In the genomic region with DNA sequence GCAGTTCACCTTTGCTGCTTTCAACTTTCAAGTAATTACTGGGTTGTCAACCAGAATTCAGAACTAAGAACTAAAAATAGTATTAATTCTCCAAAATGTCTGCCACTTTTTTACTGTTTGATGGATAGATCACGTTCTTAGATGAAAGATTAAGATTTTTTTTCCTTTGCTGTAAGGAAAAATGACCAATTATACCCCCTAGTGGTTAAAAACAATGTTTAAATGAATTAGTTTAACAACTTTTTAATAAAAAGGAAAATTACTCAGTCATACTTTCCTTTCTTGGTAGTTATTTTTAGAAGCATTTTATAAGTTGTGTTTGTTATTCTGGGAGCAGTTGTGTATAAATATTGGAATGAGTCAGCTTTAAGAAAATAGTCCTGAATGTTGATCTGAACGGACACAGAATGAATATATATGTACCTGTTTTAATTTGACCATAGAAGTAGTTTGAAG, we compare ENCODE assay signal across 8 cellular contexts. TPM values are rescaled to one million over a fixed set of nuclear protein-coding genes. Genes with fewer than 3 reads are reported as not detected.
DNase-seq lines count a peak whose midpoint lies in the region; ATAC-seq and TF ChIP-seq lines count a peak whose summit lies in the region.

No MANE protein-coding gene starts in this region.

- DNase-seq in KBM-7, result peak; percentile 46
- peak; percentile 20 for DNase-seq in astrocyte of the spinal cord (ENCODE audit: low read depth, low spot score)
- no peak for DNase-seq in naive B cell
- DNase-seq in DMS79 treated with DMSO at 0.1 percent for 48 hours (lab: John Stamatoyannopoulos, UW), result no peak
- DNase-seq in NCI-H128 (lab: John Stamatoyannopoulos, UW; ENCODE audit: unreplicated experiment), result no peak

- peak overlapping the region; percentile 47 to 89 (median 76) for H3K27ac Mint-ChIP-seq in naive B cell

- H3K27ac ChIP-seq in C4-2B, result no peak overlapping the region

- H3K4me3 Mint-ChIP-seq in naive B cell, result peak overlapping the region in 6 of 8 donors; percentile 11 to 73 (median 62)

- H3K36me3 Mint-ChIP-seq in naive B cell, result peaks cover 0 to 11% of the 10 kb centered on the region in 2 donors

- peaks cover 0 to 6% (median 2%) of the 10 kb centered on the region in 7 donors for H3K9me3 Mint-ChIP-seq in naive B cell

- no peak overlapping the region for H3K4me3 ChIP-seq in astrocyte of the spinal cord (ENCODE audit: low read depth, low read length)

- no peaks in the 10 kb centered on the region for H3K27me3 Mint-ChIP-seq in naive B cell

- ATAC-seq in naive B cell (ENCODE audit: low read depth in 2 of 2), result no peak
- no peak for ATAC-seq in GM21529 (IDR thresholded peaks at IDR 0.05; ENCODE audit: unreplicated experiment)
- no peak for ATAC-seq in HG02970 (IDR thresholded peaks at IDR 0.05; ENCODE audit: low FRiP score, unreplicated experiment)

- peaks cover 64 to 86% (median 69%) of the 10 kb centered on the region in 3 donors for H3K4me1 Mint-ChIP-seq in naive B cell

- in situ Hi-C loops in KBM-7 (cut with MboI; ENCODE audit: low pct_unique_long_range_greater_than_20kb, low sequenced_read_pairs), result no loop called here
- in situ Hi-C loops in astrocyte of the spinal cord (cut with HindIII; ENCODE audit: low sequenced_read_pairs), result no loop called here

- TF ChIP-seq CTCF in C4-2B (conservative IDR thresholded peaks at IDR 0.05), result peak; percentile 57
- peak; percentile 24 for TF ChIP-seq CTCF in astrocyte of the spinal cord (IDR thresholded peaks at IDR 0.05; ENCODE audit: low read depth, low read length)

RNA-seq across cellular contexts. Expression of a gene that starts 4.6 kb away (rescaled TPM):
- polyA plus RNA-seq in naive B cell (ENCODE audit: low read depth in 6 of 6), result 100 to 1,000 TPM in 1 of 6 donors, 10 to 100 TPM in 5; 60.7 to 140 (median 67.0) TPM

Comparison
In these comparisons a context has a peak if more than half of its experiments do, and no peak if none do; other contexts are left out.
1. DNase-seq: peak in KBM-7 (single experiment) and astrocyte of the spinal cord (single experiment); none in naive B cell (single experiment), DMS79 treated with DMSO at 0.1 percent for 48 hours (single experiment) and NCI-H128 (single experiment).